Comparison of ENCODE assay signal across 1 cellular context in the genomic region with DNA sequence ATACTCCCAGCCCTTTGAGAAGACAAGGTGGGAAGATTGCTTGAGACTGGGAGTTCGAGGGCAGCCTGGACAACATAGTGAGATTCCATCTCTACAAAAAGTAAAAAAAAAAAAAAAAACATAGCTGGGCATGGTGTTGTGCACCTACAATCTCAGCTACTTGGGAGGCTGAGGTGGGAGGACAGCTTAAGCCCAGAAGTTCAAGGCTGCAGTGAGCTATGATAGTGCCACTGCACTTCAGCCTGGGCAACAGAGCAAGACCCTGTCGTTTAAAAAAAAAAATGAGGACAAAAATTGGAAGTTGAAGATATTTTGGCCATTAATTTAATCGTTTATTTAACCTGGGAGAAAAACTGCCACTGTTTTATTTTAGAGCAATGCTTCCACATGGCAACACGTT.
TF ChIP-seq lines count a peak whose summit lies in the region.

No MANE protein-coding gene starts in this region.

TF ChIP-seq in GM12878, 131 proteins besides CTCF, POLR2A, EP300 and RAD21 (continued from another document):
- TF ChIP-seq SMAD1 (IDR thresholded peaks at IDR 0.05; ENCODE audit: low read depth, partially characterized antibody): no peak
- no peak for TF ChIP-seq KAT2A (conservative IDR thresholded peaks at IDR 0.05; ENCODE audit: control insufficient read depth, low read depth, low read length)
- TF ChIP-seq DPF2 (IDR thresholded peaks at IDR 0.05): no peak
- no peak for TF ChIP-seq RBBP5 (conservative IDR thresholded peaks at IDR 0.05)
- no peak for TF ChIP-seq ZNF687 (IDR thresholded peaks at IDR 0.05)
- TF ChIP-seq WRNIP1 (IDR thresholded peaks at IDR 0.05; ENCODE audit: borderline replicate concordance, low read depth, low read length): no peak
- TF ChIP-seq NR2C1 (IDR thresholded peaks at IDR 0.05): no peak
- TF ChIP-seq NFXL1 (IDR thresholded peaks at IDR 0.05; ENCODE audit: borderline replicate concordance): no peak
